30 cellular contexts compared by ENCODE assay signal in genomic region chr3:106881177-106881576, GRCh38.
"Had no signal": no experiment of that assay in that cellular context is flagged by ENCODE, and none has a peak within 500 bp of the region (broad histone marks: within the 10 kb centered on the region; RNA-seq: fewer than 3 reads in every experiment).

No MANE protein-coding gene starts in this region.

- H3K27ac ChIP-seq: ascending aorta, cardiac muscle cell, Peyer's patch, SJSA1 had no signal

- H3K4me1 ChIP-seq: ascending aorta, Peyer's patch, SJSA1 had no signal

- H3K9me3 ChIP-seq: Peyer's patch, SJSA1, SK-N-SH had no signal

- H3K9me3 Mint-ChIP-seq: T-helper 2 cell treated with Interferon-gamma antibody and Interleukin-4, amounts not matched to agents 5 μg/mL and 100 μg/mL, for 36 hours had no signal

- H3K9ac ChIP-seq: SK-N-SH had no signal

- H3K4me3 Mint-ChIP-seq: activated CD4-positive, alpha-beta memory T cell treated with anti-CD3 and anti-CD28 coated beads for 36 hours; activated CD4-positive, alpha-beta T cell treated with anti-CD3 and anti-CD28 coated beads for 36 hours; activated naive CD8-positive, alpha-beta T cell treated with anti-CD3 and anti-CD28 coated beads for 36 hours; central memory CD8-positive, alpha-beta T cell; T-helper 1 cell treated with Interleukin-12 subunit alpha and Interleukin-12 subunit beta and Interleukin-4 antibody, amounts not matched to agents 30 μg/mL and 1 μg/mL, for 36 hours; T-helper 2 cell treated with Interferon-gamma antibody and Interleukin-4, amounts not matched to agents 5 μg/mL and 100 μg/mL, for 36 hours had no signal

- H3K36me3 Mint-ChIP-seq: activated CD4-positive, alpha-beta memory T cell treated with anti-CD3 and anti-CD28 coated beads for 36 hours; activated naive CD8-positive, alpha-beta T cell treated with anti-CD3 and anti-CD28 coated beads for 36 hours had no signal

- ATAC-seq: activated CD4-positive, alpha-beta T cell treated with anti-CD3 and anti-CD28 coated beads for 36 hours; activated CD4-positive, CD25-positive, alpha-beta regulatory T cell treated with anti-CD3 and anti-CD28 coated beads, Interleukin-2, amount 50 U/mL, for 24 hours had no signal

- H3K4me2 ChIP-seq: SK-N-SH had no signal

- H3K4me1 Mint-ChIP-seq: activated CD4-positive, alpha-beta T cell treated with anti-CD3 and anti-CD28 coated beads for 36 hours; activated naive CD8-positive, alpha-beta T cell treated with anti-CD3 and anti-CD28 coated beads for 36 hours; central memory CD8-positive, alpha-beta T cell had no signal

- H3K9me2 ChIP-seq: SK-N-SH had no signal

- H3K27me3 ChIP-seq: ascending aorta, cardiac muscle cell, Peyer's patch, SJSA1 had no signal

- H3K4me3 ChIP-seq: ascending aorta, cardiac muscle cell, Peyer's patch, SJSA1 had no signal

- H3K27ac Mint-ChIP-seq: activated CD4-positive, alpha-beta memory T cell treated with anti-CD3 and anti-CD28 coated beads for 36 hours; activated CD4-positive, alpha-beta T cell treated with anti-CD3 and anti-CD28 coated beads for 36 hours; activated naive CD8-positive, alpha-beta T cell treated with anti-CD3 and anti-CD28 coated beads for 36 hours; T-helper 1 cell treated with Interleukin-12 subunit alpha and Interleukin-12 subunit beta and Interleukin-4 antibody, amounts not matched to agents 30 μg/mL and 1 μg/mL, for 36 hours; T-helper 2 cell treated with Interferon-gamma antibody and Interleukin-4, amounts not matched to agents 5 μg/mL and 100 μg/mL, for 36 hours had no signal

- DNase-seq: activated CD4-positive, alpha-beta memory T cell treated with anti-CD3 and anti-CD28 coated beads for 36 hours; activated CD4-positive, alpha-beta T cell treated with anti-CD3 and anti-CD28 coated beads for 36 hours; activated CD4-positive, alpha-beta T cell treated with anti-CD3 and anti-CD28 coated beads, Interleukin-2, amount 50 U/mL, for 1 hour; activated CD8-positive, alpha-beta memory T cell treated with anti-CD3 and anti-CD28 coated beads, Interleukin-2, amount 50 U/mL, for 48 hours; activated effector memory CD4-positive, alpha-beta T cell treated with Interleukin-2 at 50 U/mL for 16 hours; activated naive CD4-positive, alpha-beta T cell treated with anti-CD3 and anti-CD28 coated beads, Interleukin-2, amount 50 U/mL, for 16 hours; activated naive CD8-positive, alpha-beta T cell treated with anti-CD3 and anti-CD28 coated beads for 36 hours; activated T-cell treated with anti-CD3 and anti-CD28 coated beads, Interleukin-2, amount 50 U/mL, for 48 hours; amygdala; KG1; NCI-H1048; NCI-H1105 treated with DMSO at 0.1 percent for 48 hours; NCI-H1436; NCI-H1694; NCI-H1930; NCI-H2081 treated with DMSO at 0.1 percent for 48 hours; NCI-H226; NCI-H446 treated with DMSO at 0.1 percent for 48 hours; NCI-H524; Peyer's patch; RPMI8226; SHP77 treated with DMSO at 0.1 percent for 48 hours; SK-N-SH had no signal

- H3K36me3 ChIP-seq: ascending aorta, cardiac muscle cell, Peyer's patch, SJSA1 had no signal

- H3K27me3 Mint-ChIP-seq: activated CD4-positive, alpha-beta memory T cell treated with anti-CD3 and anti-CD28 coated beads for 36 hours; activated naive CD8-positive, alpha-beta T cell treated with anti-CD3 and anti-CD28 coated beads for 36 hours; central memory CD8-positive, alpha-beta T cell had no signal
